ENCODE assay signal across 18 cellular contexts in genomic region chr1:16092097-16092922, GRCh38. TPM values are rescaled to one million over a fixed set of nuclear protein-coding genes. Genes with fewer than 3 reads are reported as not detected.
A peak's percentile ranks its signal among the peaks of the same experiment; 100 is the strongest.
DNase-seq lines count a peak whose midpoint lies in the region; ATAC-seq, FAIRE-seq and TF ChIP-seq lines count a peak whose summit lies in the region.
"Had no signal": no experiment of that assay in that cellular context is flagged by ENCODE, and none has a peak within 500 bp of the region (broad histone marks: within the 10 kb centered on the region; RNA-seq: fewer than 3 reads in every experiment).

No MANE protein-coding gene starts in this region.

- 61% methylated on average over 8 of the region's 18 CpGs for WGBS in HepG2 (ENCODE audit: low lambda C conversion rate)
- WGBS in right lobe of liver (ENCODE audit: insufficient coverage, low coverage, low lambda C conversion rate, missing lambda C conversion rate), result 86% methylated on average over 2 of the region's 18 CpGs
- no CpG with 5 or more reads among the region's 18 CpGs for WGBS in neuronal stem cell (ENCODE audit: extremely low coverage in 2 of 2, insufficient read length in 2 of 2, insufficient replicate concordance in 1 of 2), 2 donors
- WGBS in testis, 2 donors, result 87 to 98% methylated on average over 15 to 18 of the region's 18 CpGs

- H3K9me3 ChIP-seq in HepG2 (ENCODE audit: low read length) (no peaks in the 10 kb centered on the region), right lobe of liver (no peaks in the 10 kb centered on the region), neuronal stem cell (replicated peaks in 1 of 2; ENCODE audit: control insufficient read depth in 2 of 2, insufficient read depth in 1 of 2, low read depth in 1 of 2, low read length in 2 of 2) (no peaks in the 10 kb centered on the region), vagina (no peaks in the 10 kb centered on the region), testis (no peaks in the 10 kb centered on the region)
- H3K9me3 ChIP-seq: HAP-1, SJCRH30 had no signal

- H3K79me1 ChIP-seq in neuronal stem cell (ENCODE audit: low read depth, low read length), result no peaks in the 10 kb centered on the region

- DNase-seq in HepG2 (ENCODE audit: low spot score) (no peak), right lobe of liver (no peak), epidermal melanocyte (ENCODE audit: insufficient read length, low spot score) (peak; percentile 13), neuronal stem cell (ENCODE audit: low spot score) (no peak), vagina (ENCODE audit: extremely low spot score in 2 of 2) (no peak), G401 (ENCODE audit: low spot score) (no peak), anterior cingulate cortex (lab: John Stamatoyannopoulos, UW) (no peak), testis (no peak)
- DNase-seq: 8988T, DMS79, KBM-7, MV-4-11, NCI-H187, NCI-H345, NCI-H526, SJCRH30 had no signal

- peak overlapping the region; percentile 55 for H3K4me2 ChIP-seq in HepG2 (ENCODE audit: low read depth, low read length)
- no peak overlapping the region for H3K4me2 ChIP-seq in neuronal stem cell (ENCODE audit: insufficient read depth, low read length, poor library complexity, severe bottlenecking)

- POLR2A ChIA-PET in HepG2 (lab: Yijun Ruan, JAX), result interaction anchor here (1.1 kb wide), 1 partner anchor 28 kb away, joined by 3 read pairs; no protein-coding TSS in a partner anchor

- H3K9ac ChIP-seq in HepG2 (ENCODE audit: insufficient read depth, low read depth, low read length) (no peak overlapping the region), neuronal stem cell (ENCODE audit: low read depth, low read length, poor library complexity) (no peak overlapping the region)

- H2AFZ ChIP-seq in HepG2 (ENCODE audit: low read length), result no peak overlapping the region
- no peak overlapping the region for H2AFZ ChIP-seq in neuronal stem cell (ENCODE audit: low read length)

- in situ Hi-C loops in HepG2 (cut with HindIII; ENCODE audit: extremely low pct_ligation_motif_present, low pct_unique_long_range_greater_than_20kb), result no loop called here
- in situ Hi-C loops in G401 (cut with HindIII; ENCODE audit: low sequenced_read_pairs), result no loop called here

- no peak overlapping the region for H2BK120ac ChIP-seq in neuronal stem cell (ENCODE audit: low read depth, low read length)

- FAIRE-seq in HepG2 (lab: Jason Lieb, UNC), result no peak

- H3K79me2 ChIP-seq in HepG2 (ENCODE audit: insufficient read depth, low read length), result no peaks in the 10 kb centered on the region

- H3K4me3 ChIP-seq in HepG2 (replicated peaks in 1 of 3; ENCODE audit: insufficient read depth in 1 of 3, low read depth in 2 of 3, low read length in 3 of 3) (peak overlapping the region in 1 of 3 experiments; percentile 35; a peak in 1 of 6 replicates), right lobe of liver (no peak overlapping the region), neuronal stem cell (ENCODE audit: low read length in 2 of 2) (no peak overlapping the region), vagina (no peak overlapping the region), testis (no peak overlapping the region)
- H3K4me3 ChIP-seq: HAP-1, SJCRH30 had no signal

- CTCF ChIA-PET in HepG2 (lab: Yijun Ruan, JAX; ENCODE audit: low intra/inter-chr PET ratio, low total read pairs), result no interaction called here

- no peak overlapping the region for H2BK12ac ChIP-seq in neuronal stem cell (ENCODE audit: low read length)

- peaks cover 62% of the 10 kb centered on the region for H3K4me1 ChIP-seq in HepG2 (ENCODE audit: insufficient read depth, low read length)
- peaks cover 0 to 9% (median 0%) of the 10 kb centered on the region in 4 donors for H3K4me1 ChIP-seq in right lobe of liver
- H3K4me1 ChIP-seq in neuronal stem cell (ENCODE audit: control insufficient read depth in 2 of 2, insufficient read depth in 1 of 2, low read depth in 1 of 2, low read length in 2 of 2), result peaks cover 4 to 14% of the 10 kb centered on the region in 2 donors
- H3K4me1 ChIP-seq in vagina, result peaks cover 19% of the 10 kb centered on the region
- peaks cover 4% of the 10 kb centered on the region for H3K4me1 ChIP-seq in testis
- H3K4me1 ChIP-seq: HAP-1 had no signal

- BruUV-seq in HepG2 (replicated peaks; lab: Mats Ljungman, UMichigan), result no TSS peak

- H3K36me3 ChIP-seq in HepG2 (replicated peaks in 1 of 2; ENCODE audit: control insufficient read depth in 1 of 2, insufficient read depth in 2 of 2, low read length in 2 of 2), result no peaks in the 10 kb centered on the region
- H3K36me3 ChIP-seq in right lobe of liver, result no peaks in the 10 kb centered on the region
- no peaks in the 10 kb centered on the region for H3K36me3 ChIP-seq in neuronal stem cell (replicated peaks in 1 of 2; ENCODE audit: control insufficient read depth in 2 of 2, insufficient read depth in 2 of 2, low read length in 2 of 2)
- H3K36me3 ChIP-seq in vagina, result no peaks in the 10 kb centered on the region
- H3K36me3 ChIP-seq in testis (ENCODE audit: low read depth, missing control alignments), result no peaks in the 10 kb centered on the region
- H3K36me3 ChIP-seq: HAP-1, SJCRH30 had no signal

- TF ChIP-seq CTCF in HepG2 (CRISPR knock-in tag; IDR thresholded peaks at IDR 0.05) (no peak), right lobe of liver (IDR thresholded peaks at IDR 0.05) (no peak), vagina (IDR thresholded peaks at IDR 0.05) (no peak), testis (IDR thresholded peaks at IDR 0.05) (no peak)

- peak overlapping the region; percentile 26 for H2AK5ac ChIP-seq in neuronal stem cell (ENCODE audit: low read depth, low read length)

- ATAC-seq in HepG2 (peak; percentile 50), right lobe of liver (no peak)

- peaks cover 2 to 76% of the 10 kb centered on the region in 2 experiments; a peak in 4 of 5 replicates for H3K27me3 ChIP-seq in HepG2 (ENCODE audit: control insufficient read depth in 1 of 2, insufficient read depth in 2 of 2, low read length in 2 of 2)
- no peaks in the 10 kb centered on the region for H3K27me3 ChIP-seq in right lobe of liver
- peaks cover 0 to 33% (median 0%) of the 10 kb centered on the region in 3 experiments for H3K27me3 ChIP-seq in neuronal stem cell (ENCODE audit: control insufficient read depth in 3 of 3, insufficient read depth in 3 of 3, low read depth in 1 of 3, low read length in 3 of 3)
- no peaks in the 10 kb centered on the region for H3K27me3 ChIP-seq in vagina
- H3K27me3 ChIP-seq in testis, result no peaks in the 10 kb centered on the region

- H4K91ac ChIP-seq in neuronal stem cell (ENCODE audit: low read depth, low read length, poor library complexity), result peak overlapping the region; percentile 11

- intact Hi-C loops in HepG2 (cut with micrococcal nuclease; ENCODE audit: unreplicated experiment) (no loop called here), right lobe of liver (cut with DNase I) (no loop called here), vagina (cut with DNase I) (no loop called here), testis (cut with DNase I; ENCODE audit: low total_unique reads) (no loop called here)

- no peak overlapping the region for H2BK15ac ChIP-seq in neuronal stem cell (ENCODE audit: low read length)

- no peak overlapping the region for H3K4ac ChIP-seq in neuronal stem cell (ENCODE audit: low read length)

- no peak overlapping the region for H2BK5ac ChIP-seq in neuronal stem cell (ENCODE audit: low read length)

- TF ChIP-seq POLR2A in HepG2 (IDR thresholded peaks at IDR 0.05; ENCODE audit: insufficient read depth in 1 of 2, low read depth in 2 of 2, low read length in 2 of 2) (no peak), right lobe of liver (IDR thresholded peaks at IDR 0.05) (no peak), vagina (IDR thresholded peaks at IDR 0.05) (no peak), testis (IDR thresholded peaks at IDR 0.05) (no peak)

- no peak for TF ChIP-seq EP300 in HepG2 (IDR thresholded peaks at IDR 0.05; ENCODE audit: low read depth in 2 of 2, low read length in 2 of 2)
- no peak for TF ChIP-seq EP300 in HepG2 (CRISPR knock-in tag; IDR thresholded peaks at IDR 0.05; ENCODE audit: borderline replicate concordance)

- TF ChIP-seq RAD21 in HepG2 (CRISPR knock-in tag; IDR thresholded peaks at IDR 0.05), result no peak

- H3K27ac ChIP-seq in HepG2 (ENCODE audit: extremely low read length, insufficient read depth, low read length), result no peak overlapping the region
- no peak overlapping the region for H3K27ac ChIP-seq in right lobe of liver
- H3K27ac ChIP-seq in neuronal stem cell (replicated peaks; ENCODE audit: low read length), result no peak overlapping the region
- H3K27ac ChIP-seq in vagina, result peak overlapping the region; percentile 48
- no peak overlapping the region for H3K27ac ChIP-seq in testis
- H3K27ac ChIP-seq: SJCRH30 had no signal

- H3K18ac ChIP-seq in neuronal stem cell (ENCODE audit: low read length), result peak overlapping the region; percentile 81

- H4K20me1 ChIP-seq in HepG2 (ENCODE audit: insufficient read depth, low read length), result no peaks in the 10 kb centered on the region

- H3K14ac ChIP-seq in neuronal stem cell (ENCODE audit: low read length), result no peak overlapping the region

- H3K23ac ChIP-seq in neuronal stem cell (ENCODE audit: low read depth, low read length, poor library complexity), result peak overlapping the region; percentile 4

- H4K8ac ChIP-seq in neuronal stem cell (ENCODE audit: low read depth, low read length), result no peak overlapping the region

RNA-seq across cellular contexts. Expression of gene FAM131C, which starts 18.9 kb away (rescaled TPM):
- total RNA-seq in HepG2 (2016; rRNA removed; fragmentation: Illumina TruSeq; extraction: Trizol) (not detected in 2 replicates), right lobe of liver (under 1 TPM in 2 of 6 experiments, not detected in 4; 0.19 to 1.00 TPM), vagina (0.98 TPM), testis (1 to 10 TPM in 1 of 2 donors, under 1 TPM in 1; 0.87 to 1.2 TPM)
- not detected in 2 replicates for total RNA-seq in HepG2 (2016; cell fraction: cytosol; rRNA removed; fragmentation: Illumina TruSeq; extraction: Trizol; ENCODE audit: low read depth)
- not detected in 2 replicates for total RNA-seq in HepG2 (2016; cell fraction: insoluble cytoplasmic fraction; rRNA removed; fragmentation: Illumina TruSeq; extraction: Trizol)
- not detected in 2 replicates for total RNA-seq in HepG2 (2016; cell fraction: membrane; rRNA removed; fragmentation: Illumina TruSeq; extraction: Trizol)
- not detected in 2 replicates for total RNA-seq in HepG2 (2016; cell fraction: nucleus; rRNA removed; fragmentation: Illumina TruSeq; extraction: Trizol)
- polyA plus RNA-seq in HepG2 (2011; rRNA removed) (0.07 and 0.10 TPM in 2 replicates), testis (ENCODE audit: insufficient read depth, low read depth, low replicate concordance) (0.42 TPM)
- polyA plus RNA-seq in HepG2 (2011; cell fraction: cytosol; rRNA removed), result 0.06 and 0.11 TPM in 2 replicates
- polyA plus RNA-seq in HepG2 (2011; cell fraction: nucleus; rRNA removed), result 0.10 and 0.17 TPM in 2 replicates
- polyA plus RNA-seq in HepG2 (2012), result 0.13 and 0.69 TPM in 2 replicates
- polyA plus RNA-seq in HepG2 (2016; cell fraction: cytosol; fragmentation: Illumina TruSeq; extraction: Trizol; ENCODE audit: low read depth), result not detected in 2 replicates
- not detected in 2 replicates for polyA plus RNA-seq in HepG2 (2016; cell fraction: insoluble cytoplasmic fraction; fragmentation: Illumina TruSeq; extraction: Trizol; ENCODE audit: low read depth)
- 0.09 TPM in 1 of 2 replicates, not detected in the other for polyA plus RNA-seq in HepG2 (2016; cell fraction: membrane; fragmentation: Illumina TruSeq; extraction: Trizol; ENCODE audit: low read depth)
- not detected in 2 replicates for polyA plus RNA-seq in HepG2 (2016; cell fraction: nucleus; fragmentation: Illumina TruSeq; extraction: Trizol; ENCODE audit: insufficient read depth, low read depth)
- 0.22 and 1.1 TPM in 2 replicates for polyA minus RNA-seq in HepG2 (2011; rRNA and poly(A)+ RNA removed; ENCODE audit: low replicate concordance)
- not detected in 2 replicates for polyA minus RNA-seq in HepG2 (2011; cell fraction: cytosol; rRNA and poly(A)+ RNA removed)
- not detected in 2 replicates for polyA minus RNA-seq in HepG2 (2011; cell fraction: nucleus; rRNA and poly(A)+ RNA removed)
- polyA plus RNA-seq in neuronal stem cell (2013, experiment 1 of 2), result 8.9 TPM
- polyA plus RNA-seq in neuronal stem cell (2013, experiment 2 of 2), result 9.1 TPM
- 0.88 and 1.3 TPM in 2 replicates for total RNA-seq in G401 (2014; rRNA removed; shearing (Covaris generic))
- total RNA-seq: SJCRH30 had no signal
- polyA plus RNA-seq: CD14-positive monocyte had no signal

RNA-seq across cellular contexts. Expression of gene CLCNKB, which starts 48.7 kb away (rescaled TPM):
- total RNA-seq in HepG2 (2016; rRNA removed; fragmentation: Illumina TruSeq; extraction: Trizol), result not detected in 2 replicates
- total RNA-seq in HepG2 (2016; cell fraction: cytosol; rRNA removed; fragmentation: Illumina TruSeq; extraction: Trizol; ENCODE audit: low read depth), result not detected in 2 replicates
- not detected in 2 replicates for total RNA-seq in HepG2 (2016; cell fraction: insoluble cytoplasmic fraction; rRNA removed; fragmentation: Illumina TruSeq; extraction: Trizol)
- total RNA-seq in HepG2 (2016; cell fraction: membrane; rRNA removed; fragmentation: Illumina TruSeq; extraction: Trizol), result not detected in 2 replicates
- total RNA-seq in HepG2 (2016; cell fraction: nucleus; rRNA removed; fragmentation: Illumina TruSeq; extraction: Trizol), result not detected in 2 replicates
- 0.04 TPM in 1 of 2 replicates, not detected in the other for polyA plus RNA-seq in HepG2 (2011; rRNA removed)
- polyA plus RNA-seq in HepG2 (2011; cell fraction: cytosol; rRNA removed), result not detected in 2 replicates
- polyA plus RNA-seq in HepG2 (2011; cell fraction: nucleus; rRNA removed), result 0.09 and 0.13 TPM in 2 replicates
- polyA plus RNA-seq in HepG2 (2012), result 0.08 TPM in 1 of 2 replicates, not detected in the other
- polyA plus RNA-seq in HepG2 (2016; cell fraction: cytosol; fragmentation: Illumina TruSeq; extraction: Trizol; ENCODE audit: low read depth), result not detected in 2 replicates
- polyA plus RNA-seq in HepG2 (2016; cell fraction: insoluble cytoplasmic fraction; fragmentation: Illumina TruSeq; extraction: Trizol; ENCODE audit: low read depth), result not detected in 2 replicates
- not detected in 2 replicates for polyA plus RNA-seq in HepG2 (2016; cell fraction: membrane; fragmentation: Illumina TruSeq; extraction: Trizol; ENCODE audit: low read depth)
- not detected in 2 replicates for polyA plus RNA-seq in HepG2 (2016; cell fraction: nucleus; fragmentation: Illumina TruSeq; extraction: Trizol; ENCODE audit: insufficient read depth, low read depth)
- not detected in 2 replicates for polyA minus RNA-seq in HepG2 (2011; rRNA and poly(A)+ RNA removed; ENCODE audit: low replicate concordance)
- not detected in 2 replicates for polyA minus RNA-seq in HepG2 (2011; cell fraction: cytosol; rRNA and poly(A)+ RNA removed)
- polyA minus RNA-seq in HepG2 (2011; cell fraction: nucleus; rRNA and poly(A)+ RNA removed), result not detected in 2 replicates
- total RNA-seq in right lobe of liver, result not detected
- polyA plus RNA-seq in neuronal stem cell (2013, experiment 1 of 2), result 2.9 TPM
- polyA plus RNA-seq in neuronal stem cell (2013, experiment 2 of 2), result 2.7 TPM
- total RNA-seq in vagina, result not detected
- 1.3 TPM in 1 of 2 replicates, not detected in the other for total RNA-seq in G401 (2014; rRNA removed; shearing (Covaris generic))
- 1 to 10 TPM; 3.7 to 4.2 TPM for total RNA-seq in testis
- 2.3 TPM for polyA plus RNA-seq in testis (ENCODE audit: insufficient read depth, low read depth, low replicate concordance)
- total RNA-seq: SJCRH30 had no signal
- polyA plus RNA-seq: CD14-positive monocyte had no signal
